Comparison of ENCODE assay signal across 2 cellular contexts in genomic region chr9:131603199-131603598, GRCh38.
TF ChIP-seq lines count a peak whose summit lies in the region.

No MANE protein-coding gene starts in this region.

TF ChIP-seq in HepG2, 621 proteins besides CTCF, POLR2A, EP300 and RAD21:
- TF ChIP-seq RCOR2 (CRISPR knock-in tag; IDR thresholded peaks at IDR 0.05) (no peak), ZNF335 (CRISPR knock-in tag; IDR thresholded peaks at IDR 0.05) (no peak), CEBPG (CRISPR knock-in tag; IDR thresholded peaks at IDR 0.05) (peak; percentile 51; the same call in 1 of the 2 replicates), PRDM15 (CRISPR knock-in tag; IDR thresholded peaks at IDR 0.05) (peak; percentile 94), KAT7 (CRISPR knock-in tag; IDR thresholded peaks at IDR 0.05; ENCODE audit: borderline replicate concordance) (no peak), ZBTB38 (CRISPR knock-in tag; IDR thresholded peaks at IDR 0.05) (peak; percentile 77), CEBPB (IDR thresholded peaks at IDR 0.05; ENCODE audit: borderline replicate concordance, low read depth, low read length) (peak; percentile 62; the same call in 1 of the 2 replicates)
- TF ChIP-seq, protein P1, sequence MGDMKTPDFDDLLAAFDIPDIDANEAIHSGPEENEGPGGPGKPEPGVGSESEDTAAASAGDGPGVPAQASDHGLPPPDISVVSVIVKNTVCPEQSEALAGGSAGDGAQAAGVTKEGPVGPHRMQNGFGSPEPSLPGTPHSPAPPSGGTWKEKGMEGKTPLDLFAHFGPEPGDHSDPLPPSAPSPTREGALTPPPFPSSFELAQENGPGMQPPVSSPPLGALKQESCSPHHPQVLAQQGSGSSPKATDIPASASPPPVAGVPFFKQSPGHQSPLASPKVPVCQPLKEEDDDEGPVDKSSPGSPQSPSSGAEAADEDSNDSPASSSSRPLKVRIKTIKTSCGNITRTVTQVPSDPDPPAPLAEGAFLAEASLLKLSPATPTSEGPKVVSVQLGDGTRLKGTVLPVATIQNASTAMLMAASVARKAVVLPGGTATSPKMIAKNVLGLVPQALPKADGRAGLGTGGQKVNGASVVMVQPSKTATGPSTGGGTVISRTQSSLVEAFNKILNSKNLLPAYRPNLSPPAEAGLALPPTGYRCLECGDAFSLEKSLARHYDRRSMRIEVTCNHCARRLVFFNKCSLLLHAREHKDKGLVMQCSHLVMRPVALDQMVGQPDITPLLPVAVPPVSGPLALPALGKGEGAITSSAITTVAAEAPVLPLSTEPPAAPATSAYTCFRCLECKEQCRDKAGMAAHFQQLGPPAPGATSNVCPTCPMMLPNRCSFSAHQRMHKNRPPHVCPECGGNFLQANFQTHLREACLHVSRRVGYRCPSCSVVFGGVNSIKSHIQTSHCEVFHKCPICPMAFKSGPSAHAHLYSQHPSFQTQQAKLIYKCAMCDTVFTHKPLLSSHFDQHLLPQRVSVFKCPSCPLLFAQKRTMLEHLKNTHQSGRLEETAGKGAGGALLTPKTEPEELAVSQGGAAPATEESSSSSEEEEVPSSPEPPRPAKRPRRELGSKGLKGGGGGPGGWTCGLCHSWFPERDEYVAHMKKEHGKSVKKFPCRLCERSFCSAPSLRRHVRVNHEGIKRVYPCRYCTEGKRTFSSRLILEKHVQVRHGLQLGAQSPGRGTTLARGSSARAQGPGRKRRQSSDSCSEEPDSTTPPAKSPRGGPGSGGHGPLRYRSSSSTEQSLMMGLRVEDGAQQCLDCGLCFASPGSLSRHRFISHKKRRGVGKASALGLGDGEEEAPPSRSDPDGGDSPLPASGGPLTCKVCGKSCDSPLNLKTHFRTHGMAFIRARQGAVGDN (CRISPR knock-in tag; IDR thresholded peaks at IDR 0.05), result peak; percentile 61; the same call in 1 of the 2 replicates
- TF ChIP-seq, protein P2, sequence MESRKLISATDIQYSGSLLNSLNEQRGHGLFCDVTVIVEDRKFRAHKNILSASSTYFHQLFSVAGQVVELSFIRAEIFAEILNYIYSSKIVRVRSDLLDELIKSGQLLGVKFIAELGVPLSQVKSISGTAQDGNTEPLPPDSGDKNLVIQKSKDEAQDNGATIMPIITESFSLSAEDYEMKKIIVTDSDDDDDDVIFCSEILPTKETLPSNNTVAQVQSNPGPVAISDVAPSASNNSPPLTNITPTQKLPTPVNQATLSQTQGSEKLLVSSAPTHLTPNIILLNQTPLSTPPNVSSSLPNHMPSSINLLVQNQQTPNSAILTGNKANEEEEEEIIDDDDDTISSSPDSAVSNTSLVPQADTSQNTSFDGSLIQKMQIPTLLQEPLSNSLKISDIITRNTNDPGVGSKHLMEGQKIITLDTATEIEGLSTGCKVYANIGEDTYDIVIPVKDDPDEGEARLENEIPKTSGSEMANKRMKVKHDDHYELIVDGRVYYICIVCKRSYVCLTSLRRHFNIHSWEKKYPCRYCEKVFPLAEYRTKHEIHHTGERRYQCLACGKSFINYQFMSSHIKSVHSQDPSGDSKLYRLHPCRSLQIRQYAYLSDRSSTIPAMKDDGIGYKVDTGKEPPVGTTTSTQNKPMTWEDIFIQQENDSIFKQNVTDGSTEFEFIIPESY (CRISPR knock-in tag; IDR thresholded peaks at IDR 0.05), result peak; percentile 97

TF ChIP-seq in WTC11, 78 proteins besides CTCF, POLR2A, EP300 and RAD21:
- TF ChIP-seq SMAD3 (CRISPR knock-in tag; IDR thresholded peaks at IDR 0.05; ENCODE audit: borderline replicate concordance) (no peak), ARID4B (CRISPR knock-in tag; IDR thresholded peaks at IDR 0.05; ENCODE audit: borderline replicate concordance) (no peak), PRDM15 (CRISPR knock-in tag; IDR thresholded peaks at IDR 0.05) (peak; percentile 33; the same call in 1 of the 2 replicates), FOXP1 (CRISPR knock-in tag; IDR thresholded peaks at IDR 0.05; ENCODE audit: borderline replicate concordance) (no peak), ATF2 (CRISPR knock-in tag; IDR thresholded peaks at IDR 0.05; ENCODE audit: borderline replicate concordance, low read depth) (no peak), NFYB (CRISPR knock-in tag; conservative IDR thresholded peaks at IDR 0.05; ENCODE audit: low read depth) (no peak), ZNF263 (CRISPR knock-in tag; IDR thresholded peaks at IDR 0.05; ENCODE audit: low read depth) (no peak), MAX (CRISPR knock-in tag; IDR thresholded peaks at IDR 0.05) (no peak)
TF ChIP-seq in WTC11: peak in this region for 1.
